ENCODE assay signal across 20 cellular contexts in the genomic region with DNA sequence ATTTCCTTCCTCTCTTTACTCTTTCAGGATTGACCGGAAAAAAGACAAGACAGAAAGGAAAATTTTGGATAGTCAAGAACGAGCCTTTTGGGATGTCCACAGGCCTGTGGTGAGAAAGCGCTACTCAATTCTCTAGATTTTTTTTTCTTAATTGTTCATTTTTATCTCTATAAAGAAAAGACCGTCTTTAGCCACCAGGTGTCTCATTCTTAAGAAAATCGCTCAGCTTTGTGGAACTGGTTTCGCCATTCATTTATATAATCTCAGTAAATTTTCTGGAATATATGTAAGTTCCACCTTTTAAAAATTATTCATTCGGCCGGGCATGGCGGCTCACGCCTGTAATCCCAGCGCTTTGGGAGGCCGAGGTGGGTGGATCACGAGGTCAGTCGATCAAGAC.
DNase-seq lines count a peak whose midpoint lies in the region; ATAC-seq and TF ChIP-seq lines count a peak whose summit lies in the region.
"Had no signal": no experiment of that assay in that cellular context is flagged by ENCODE, and none has a peak within 500 bp of the region (broad histone marks: within the 10 kb centered on the region; RNA-seq: fewer than 3 reads in every experiment).

No MANE protein-coding gene starts in this region.

- H2AFZ ChIP-seq in H9 (ENCODE audit: low read length) (no peak overlapping the region), PC-3 (ENCODE audit: low read length) (no peak overlapping the region)

- H2BK120ac ChIP-seq in H9 (ENCODE audit: low read depth, low read length, poor library complexity, severe bottlenecking) (no peak overlapping the region), mesendoderm (ENCODE audit: low read depth, low read length) (no peak overlapping the region)

- no peaks in the 10 kb centered on the region for H3F3A ChIP-seq in PC-3 (ENCODE audit: low read length, unreplicated experiment)

- H3K27me3 ChIP-seq in AG04450 (ENCODE audit: control insufficient read depth, insufficient read depth, low read length) (peaks cover 8% of the 10 kb centered on the region), H9 (ENCODE audit: insufficient read depth, low read length) (no peaks in the 10 kb centered on the region), PC-3 (ENCODE audit: low read length) (peaks cover 64% of the 10 kb centered on the region), mesendoderm (ENCODE audit: insufficient read depth, low read length, poor library complexity) (no peaks in the 10 kb centered on the region)
- H3K27me3 ChIP-seq: SJSA1 had no signal

- H3T11ph ChIP-seq in H9 (ENCODE audit: low read length) = no peak overlapping the region

- no peak overlapping the region for H3K14ac ChIP-seq in H9 (ENCODE audit: insufficient read depth, low read length)

- H3K4me1 ChIP-seq in H9 (ENCODE audit: insufficient read depth, low read length) (0 out of 2 replicates have a peak, but pooled peaks cover 2% of the 10 kb centered on the region), PC-3 (ENCODE audit: insufficient read depth, low read length) (peaks cover 5% of the 10 kb centered on the region; the same call in 1 of the 2 replicates), mesendoderm (ENCODE audit: control insufficient read depth, low read depth, low read length) (no peaks in the 10 kb centered on the region)
- H3K4me1 ChIP-seq: SJSA1 had no signal

- no peak overlapping the region for H2AK5ac ChIP-seq in H9 (ENCODE audit: insufficient read length, low read length)
- H2AK5ac ChIP-seq in mesendoderm (ENCODE audit: low read length) = no peak overlapping the region

- no peaks in the 10 kb centered on the region; the same call in 1 of the 2 replicates for H3K9me3 ChIP-seq in AG04450 (ENCODE audit: control insufficient read depth, insufficient read depth, low read length)
- no peaks in the 10 kb centered on the region for H3K9me3 ChIP-seq in H9 (ENCODE audit: control insufficient read depth, low read depth, low read length)
- no peaks in the 10 kb centered on the region for H3K9me3 ChIP-seq in PC-3 (ENCODE audit: low read length)
- H3K9me3 ChIP-seq: neutrophil, SJSA1 had no signal

- no peak overlapping the region for H2BK12ac ChIP-seq in H9 (ENCODE audit: insufficient read length, low read depth, low read length)

- H4K91ac ChIP-seq in H9 (ENCODE audit: insufficient read length, low read depth, low read length) = no peak overlapping the region

- WGBS in H9 (ENCODE audit: extremely low coverage, insufficient read length, low lambda C conversion rate) = no CpG with 5 or more reads among the region's 14 CpGs
- no CpG with 5 or more reads among the region's 14 CpGs for WGBS in mesendoderm (ENCODE audit: extremely low coverage, insufficient coverage, low lambda C conversion rate)

- no peaks in the 10 kb centered on the region for H3K23me2 ChIP-seq in H9 (ENCODE audit: insufficient read length, low read depth, low read length, poor library complexity, severe bottlenecking)

- H3K4me2 ChIP-seq in H9 (ENCODE audit: insufficient read depth, insufficient read length, low read length) (no peak overlapping the region), PC-3 (ENCODE audit: low read length) (no peak overlapping the region), mesendoderm (ENCODE audit: low read length) (no peak overlapping the region)

- DNase-seq in AG04450 (ENCODE audit: low read depth, low spot score) (no peak), H9 (no peak), PC-3 (peak; percentile 45), fibroblast of pulmonary artery (ENCODE audit: low read depth) (peak; percentile 7), HT-29 (ENCODE audit: low spot score) (no peak), cerebellum (ENCODE audit: low spot score) (no peak), mesendoderm (no peak)
- no peak for DNase-seq in stimulated activated naive CD8-positive, alpha-beta T cell treated with anti-CD3 and anti-CD28 coated beads, Interleukin-15, Interleukin-2, amounts not matched to agents 100 U/mL and 50 U/mL, for 24 hours
- DNase-seq: activated CD4-positive, alpha-beta T cell treated with anti-CD3 and anti-CD28 coated beads for 36 hours; activated naive CD4-positive, alpha-beta T cell treated with anti-CD3 and anti-CD28 coated beads, Interleukin-2, amount 50 U/mL, for 16 hours; effector CD8-positive, alpha-beta T cell; left cardiac atrium; midbrain; NCI-H1436 treated with DMSO at 0.1 percent for 48 hours; NCI-H345; stimulated activated CD4-positive, alpha-beta T cell treated with anti-CD3 and anti-CD28 coated beads, Interleukin-2, amount 100 ng/mL, for 24 hours; substantia nigra had no signal

- no peaks in the 10 kb centered on the region for H3K36me3 ChIP-seq in PC-3 (ENCODE audit: low read depth, low read length)
- H3K36me3 ChIP-seq in mesendoderm (ENCODE audit: control insufficient read depth, insufficient read depth, low read length) = no peaks in the 10 kb centered on the region
- H3K36me3 ChIP-seq: neutrophil, SJSA1 had no signal

- H2BK5ac ChIP-seq in H9 (ENCODE audit: insufficient read length, low read length) = no peak overlapping the region
- H2BK5ac ChIP-seq in mesendoderm (ENCODE audit: low read length) = no peak overlapping the region

- no peak overlapping the region for H3K4ac ChIP-seq in H9 (ENCODE audit: low read depth, low read length)
- H3K4ac ChIP-seq in mesendoderm (ENCODE audit: low read depth, low read length) = no peak overlapping the region

- no peak overlapping the region for H4K5ac ChIP-seq in H9 (ENCODE audit: insufficient read length, low read depth, low read length)
- no peak overlapping the region for H4K5ac ChIP-seq in mesendoderm (ENCODE audit: low read length)

- H3K4me3 Mint-ChIP-seq in H9 = no peak overlapping the region
- H3K4me3 Mint-ChIP-seq: activated CD4-positive, alpha-beta T cell treated with anti-CD3 and anti-CD28 coated beads for 36 hours had no signal

- peaks cover 0 to 2% of the 10 kb centered on the region in 2 experiments; a peak in 3 of 5 replicates for H3K9me3 Mint-ChIP-seq in H9

- H3K23ac ChIP-seq in H9 (ENCODE audit: insufficient read length, low read depth, low read length) (no peak overlapping the region), mesendoderm (ENCODE audit: low read length) (no peak overlapping the region)

- H4K8ac ChIP-seq in H9 (replicated peaks; ENCODE audit: insufficient read length, low read depth, low read length) = no peak overlapping the region
- no peak overlapping the region for H4K8ac ChIP-seq in mesendoderm (ENCODE audit: low read depth, low read length)

- peak; percentile 53; the same call in 1 of the 2 replicates for ATAC-seq in PC-3
- ATAC-seq in stimulated activated naive CD8-positive, alpha-beta T cell treated with anti-CD3 and anti-CD28 coated beads, Interleukin-15, Interleukin-2, amounts not matched to agents 100 U/mL and 50 U/mL, for 24 hours = no peak
- ATAC-seq: activated CD4-positive, alpha-beta T cell treated with anti-CD3 and anti-CD28 coated beads for 36 hours; left cardiac atrium; sciatic nerve had no signal

- H3K4me3 ChIP-seq in AG04450 (ENCODE audit: low read depth, low read length) (no peak overlapping the region), PC-3 (ENCODE audit: low read length) (no peak overlapping the region), fibroblast of pulmonary artery (replicated peaks; ENCODE audit: low read depth, low read length) (no peak overlapping the region), mesendoderm (ENCODE audit: low read length) (no peak overlapping the region)
- H3K4me3 ChIP-seq: SJSA1 had no signal

- H3K79me1 ChIP-seq in H9 (ENCODE audit: insufficient read depth, low read depth, low read length, poor library complexity, severe bottlenecking) = no peaks in the 10 kb centered on the region
- no peaks in the 10 kb centered on the region for H3K79me1 ChIP-seq in mesendoderm (ENCODE audit: low read length)

- CTCF ChIA-PET in AG04450 (lab: Charles Lee) = no interaction called here
- CTCF ChIA-PET in PC-3 (lab: Charles Lee) = interaction anchor here (0.6 to 0.7 kb wide), 3 partner anchors 10 to 229 kb away, joined by 3 to 4 read pairs (median 3); no protein-coding TSS in a partner anchor

- H3K56ac ChIP-seq in H9 (ENCODE audit: insufficient read length, low read depth, low read length) (no peak overlapping the region), mesendoderm (ENCODE audit: low read length) (no peak overlapping the region)

- H3K18ac ChIP-seq in H9 (ENCODE audit: insufficient read length, low read depth, low read length) = no peak overlapping the region
- H3K18ac ChIP-seq in mesendoderm (ENCODE audit: low read length) = no peak overlapping the region

- no peaks in the 10 kb centered on the region for H3K27me3 Mint-ChIP-seq in H9 (ENCODE audit: low read depth)

- BruUV-seq in PC-3 (replicated peaks; lab: Mats Ljungman, UMichigan) = no TSS peak

- H3K4me1 Mint-ChIP-seq in H9 = peaks cover 0 to 13% of the 10 kb centered on the region in 2 experiments; a peak in 2 of 4 replicates

- H2BK15ac ChIP-seq in H9 (ENCODE audit: low read depth, low read length) (no peak overlapping the region), mesendoderm (replicated peaks; ENCODE audit: low read depth) (no peak overlapping the region)

- H3K27ac ChIP-seq in AG04450 (ENCODE audit: low read depth, low read length) = no peak overlapping the region
- H3K27ac ChIP-seq in H9 (ENCODE audit: insufficient read length, low read depth, low read length) = no peak overlapping the region
- H3K27ac ChIP-seq in PC-3 (ENCODE audit: low read length) = no peak overlapping the region
- H3K27ac ChIP-seq in mesendoderm (ENCODE audit: low read depth, low read length) = no peak overlapping the region
- H3K27ac ChIP-seq: neutrophil, SJSA1 had no signal

- H3K9me2 ChIP-seq in PC-3 (replicated peaks; ENCODE audit: low read length) = no peaks in the 10 kb centered on the region

- H2BK20ac ChIP-seq in H9 (ENCODE audit: low read depth, low read length, poor library complexity, severe bottlenecking) = no peak overlapping the region

- H3K79me2 ChIP-seq in H9 (ENCODE audit: insufficient read depth, low read length) (no peaks in the 10 kb centered on the region), PC-3 (ENCODE audit: low read length) (no peaks in the 10 kb centered on the region), mesendoderm (ENCODE audit: control insufficient read depth, insufficient read depth, low read length) (no peaks in the 10 kb centered on the region)

- POLR2A ChIA-PET in AG04450 (lab: Yijun Ruan, JAX) = no interaction called here
- POLR2A ChIA-PET in PC-3 (lab: Charles Lee; ENCODE audit: unreplicated experiment) = interaction anchor here (0.5 kb wide), 1 partner anchor 40 kb away, joined by 3 read pairs; no protein-coding TSS in a partner anchor

- H4K20me1 ChIP-seq in H9 (ENCODE audit: control insufficient read depth, insufficient read depth, insufficient read length) = no peaks in the 10 kb centered on the region
- H4K20me1 ChIP-seq in PC-3 (ENCODE audit: low read length) = no peaks in the 10 kb centered on the region

- no peak overlapping the region for H3K27ac Mint-ChIP-seq in H9
- H3K27ac Mint-ChIP-seq: activated CD4-positive, alpha-beta T cell treated with anti-CD3 and anti-CD28 coated beads for 36 hours had no signal

- no peak overlapping the region for H3K9ac ChIP-seq in H9 (ENCODE audit: extremely low read depth, insufficient read length, low read length)
- H3K9ac ChIP-seq in PC-3 (ENCODE audit: low read length) = no peak overlapping the region
- no peak overlapping the region for H3K9ac ChIP-seq in mesendoderm (ENCODE audit: low read length)

- intact Hi-C loops in PC-3 (cut with micrococcal nuclease) = loop anchor here (2.0 kb wide), 1 partner anchor 28 kb away; no protein-coding TSS in a partner anchor

- TF ChIP-seq CTCF in AG04450 (IDR thresholded peaks at IDR 0.05; ENCODE audit: low read depth, low read length) (peak; percentile 17; the same call in 1 of the 2 replicates), H9 (conservative IDR thresholded peaks at IDR 0.05) (peak; percentile 43), PC-3 (conservative IDR thresholded peaks at IDR 0.05; ENCODE audit: low read depth, low read length) (peak; percentile 60), fibroblast of pulmonary artery (IDR thresholded peaks at IDR 0.05; ENCODE audit: low read length, missing control alignments) (no peak)

- no peaks in the 10 kb centered on the region; a peak in 1 of 7 replicates for H3K36me3 Mint-ChIP-seq in H9 (ENCODE audit: insufficient read depth in 1 of 3, low read depth in 3 of 3)

Comparison
In these comparisons a context has a peak if more than half of its experiments do, and no peak if none do; other contexts are left out.
1. DNase-seq: peak in PC-3 (single experiment) and fibroblast of pulmonary artery (single experiment); none in AG04450 (single experiment), H9 (single experiment), HT-29 (single experiment), cerebellum (single experiment), stimulated activated naive CD8-positive, alpha-beta T cell treated with anti-CD3 and anti-CD28 coated beads, Interleukin-15, Interleukin-2, amounts not matched to agents 100 U/mL and 50 U/mL, for 24 hours (single experiment) and mesendoderm (single experiment).